In genomic region chr20:32580970-32581838, GRCh38 we compare ENCODE assay signal across 9 cellular contexts. TPM values are rescaled to one million over a fixed set of nuclear protein-coding genes. Genes with fewer than 3 reads are reported as not detected.
DNase-seq lines count a peak whose midpoint lies in the region; ATAC-seq and TF ChIP-seq lines count a peak whose summit lies in the region.
"Had no signal": no experiment of that assay in that cellular context is flagged by ENCODE, and none has a peak within 500 bp of the region (broad histone marks: within the 10 kb centered on the region; RNA-seq: fewer than 3 reads in every experiment).

No MANE protein-coding gene starts in this region.

- peaks cover 13% of the 10 kb centered on the region for H3K36me3 Mint-ChIP-seq in central memory CD8-positive, alpha-beta T cell (ENCODE audit: insufficient read depth)
- no peaks in the 10 kb centered on the region for H3K36me3 Mint-ChIP-seq in osteocyte (ENCODE audit: unreplicated experiment)

- peak; percentile 32 for DNase-seq in SIG-M5 treated with dmso at 0.1 percent for 504 hours (lab: John Stamatoyannopoulos, UW; ENCODE audit: unreplicated experiment)
- no peak for DNase-seq in SIG-M5 (lab: John Stamatoyannopoulos, UW)
- DNase-seq in NOMO-1 treated with DMSO at 0.1 percent for 48 hours (lab: John Stamatoyannopoulos, UW; ENCODE audit: unreplicated experiment) = peak; percentile 45
- DNase-seq in central memory CD8-positive, alpha-beta T cell (ENCODE audit: low spot score in 2 of 2) = no peak
- no peak for DNase-seq in osteocyte (ENCODE audit: extremely low spot score, unreplicated experiment)
- no peak for DNase-seq in iPS-NIHi7 (ENCODE audit: extremely low spot score)

- TF ChIP-seq CTCF in osteocyte (IDR thresholded peaks at IDR 0.05) = no peak

- no peak for ATAC-seq in central memory CD8-positive, alpha-beta T cell (replicated peaks; ENCODE audit: extremely low read depth, poor library complexity, severe bottlenecking)
- ATAC-seq in HG02885 (IDR thresholded peaks at IDR 0.05; ENCODE audit: poor library complexity, unreplicated experiment) = no peak
- ATAC-seq in HG03378 (IDR thresholded peaks at IDR 0.05; ENCODE audit: unreplicated experiment) = no peak
- ATAC-seq: A549 had no signal

- no peaks in the 10 kb centered on the region for H3K9me3 Mint-ChIP-seq in central memory CD8-positive, alpha-beta T cell
- H3K9me3 Mint-ChIP-seq in osteocyte (ENCODE audit: unreplicated experiment) = no peaks in the 10 kb centered on the region

- H3K27me3 Mint-ChIP-seq in central memory CD8-positive, alpha-beta T cell = no peaks in the 10 kb centered on the region
- peaks cover 3% of the 10 kb centered on the region for H3K27me3 Mint-ChIP-seq in osteocyte (ENCODE audit: unreplicated experiment)

- peak overlapping the region; percentile 55 for H3K27ac Mint-ChIP-seq in central memory CD8-positive, alpha-beta T cell (ENCODE audit: low read depth)
- H3K27ac Mint-ChIP-seq in osteocyte (ENCODE audit: unreplicated experiment) = no peak overlapping the region

- H3K4me1 Mint-ChIP-seq in central memory CD8-positive, alpha-beta T cell = peaks cover 50% of the 10 kb centered on the region
- peaks cover 27% of the 10 kb centered on the region for H3K4me1 Mint-ChIP-seq in osteocyte (ENCODE audit: unreplicated experiment)

- peak overlapping the region; percentile 74 for H3K4me3 Mint-ChIP-seq in central memory CD8-positive, alpha-beta T cell
- peak overlapping the region; percentile 57 for H3K4me3 Mint-ChIP-seq in osteocyte (ENCODE audit: unreplicated experiment)

RNA-seq across cellular contexts. Expression of gene NOL4L, which starts 3.9 kb away (rescaled TPM):
- 30.5 and 32.7 TPM in 2 replicates for total RNA-seq in osteocyte

Comparison
In these comparisons a context has a peak if more than half of its experiments do, and no peak if none do; other contexts are left out.
1. DNase-seq: peak in SIG-M5 treated with dmso at 0.1 percent for 504 hours (single experiment) and NOMO-1 treated with DMSO at 0.1 percent for 48 hours (single experiment); none in SIG-M5 (single experiment), central memory CD8-positive, alpha-beta T cell (0 of 2), osteocyte (single experiment) and iPS-NIHi7 (single experiment).